8 cellular contexts compared by ENCODE assay signal in the genomic region with DNA sequence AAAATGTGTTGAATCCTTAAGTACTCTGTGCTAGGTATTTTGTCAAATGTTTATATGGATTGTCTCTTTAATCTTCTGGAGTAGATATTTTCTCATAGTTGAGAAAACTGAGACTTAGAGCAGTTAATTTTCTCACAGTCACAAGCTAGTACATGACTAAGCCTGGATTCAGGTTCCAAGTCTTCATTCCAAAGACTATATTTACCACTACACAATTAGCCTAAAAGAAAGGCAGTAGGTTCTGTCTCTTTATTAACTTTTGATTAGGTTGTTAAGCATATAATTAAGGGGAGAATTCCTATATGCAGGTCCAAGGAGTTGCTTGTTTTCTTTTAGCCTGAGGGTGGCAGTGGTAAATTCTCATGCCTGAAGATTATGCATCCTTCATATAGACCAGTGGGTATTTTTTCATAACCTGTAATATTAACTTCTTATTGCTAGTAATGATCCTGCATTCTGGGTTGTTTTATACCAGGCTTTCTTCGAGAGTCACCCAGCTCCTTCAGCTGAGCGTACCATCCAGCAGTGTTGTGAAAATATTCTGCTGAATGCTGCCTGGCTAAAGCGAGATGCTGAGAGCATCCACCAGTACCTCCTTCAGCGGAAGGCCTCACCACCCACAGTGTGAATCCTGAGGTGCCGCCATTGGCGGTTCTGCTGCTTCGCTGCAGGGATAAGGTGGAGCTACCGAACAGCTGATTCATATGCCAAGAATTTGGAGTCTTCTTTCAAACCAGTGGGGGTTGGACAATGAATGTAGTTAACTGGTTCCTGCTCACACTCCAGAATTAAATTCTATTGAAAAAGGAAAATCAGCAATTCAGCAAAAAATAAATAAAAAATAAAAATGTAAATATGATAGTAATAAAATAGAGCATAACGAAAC. TPM values are rescaled to one million over a fixed set of nuclear protein-coding genes. Genes with fewer than 3 reads are reported as not detected.
A peak's percentile ranks its signal among the peaks of the same experiment; 100 is the strongest.
DNase-seq lines count a peak whose midpoint lies in the region; ATAC-seq, FAIRE-seq and TF ChIP-seq lines count a peak whose summit lies in the region.

No MANE protein-coding gene starts in this region.

- H3K9me3 ChIP-seq in mesodermal cell (ENCODE audit: control insufficient read depth, low read length), result no peaks in the 10 kb centered on the region

- H3K4me3 ChIP-seq in mesodermal cell (ENCODE audit: extremely low read depth, insufficient read depth, low read length, poor library complexity, severe bottlenecking), result no peak overlapping the region

- H3K4me1 ChIP-seq in mesodermal cell (ENCODE audit: control insufficient read depth, insufficient read depth, low read length, poor library complexity, severe bottlenecking), result peaks cover 21% of the 10 kb centered on the region

- ATAC-seq in HG03280 (IDR thresholded peaks at IDR 0.05; ENCODE audit: unreplicated experiment), result no peak

- peak overlapping the region; percentile 82 for H3K27ac ChIP-seq in mesodermal cell (ENCODE audit: low read depth, low read length, severe bottlenecking)

- peak; percentile 91 for DNase-seq in AG20443 (ENCODE audit: low spot score)
- DNase-seq in M059J (ENCODE audit: low read depth), result peak; percentile 94
- peak; percentile 63 for DNase-seq in cerebellar cortex (ENCODE audit: low spot score)
- DNase-seq in GM12891 (ENCODE audit: insufficient read length, low spot score), result no peak
- DNase-seq in activated effector memory CD4-positive, alpha-beta T cell treated with Interleukin-2 at 50 U/mL for 16 hours, result no peak
- no peak for DNase-seq in NCI-H526 treated with DMSO at 0.1 percent for 48 hours (lab: John Stamatoyannopoulos, UW)

- no peak for TF ChIP-seq POLR2A in GM12891 (IDR thresholded peaks at IDR 0.05; ENCODE audit: low read depth, low read length)

- no peak for FAIRE-seq in GM12891 (lab: Jason Lieb, UNC)

- 17 to 24% methylated on average over 4 to 8 of the region's 9 CpGs for WGBS in mesodermal cell (ENCODE audit: insufficient coverage in 2 of 2), 2 experiments

- H3K36me3 ChIP-seq in mesodermal cell (ENCODE audit: control insufficient read depth, insufficient read depth, low read length), result peaks cover 65% of the 10 kb centered on the region

TF ChIP-seq in GM12891, 5 proteins besides CTCF, POLR2A, EP300 and RAD21:
- no peak for TF ChIP-seq TAF1 (IDR thresholded peaks at IDR 0.05; ENCODE audit: low read depth, low read length)
- TF ChIP-seq POU2F2 (IDR thresholded peaks at IDR 0.05; ENCODE audit: low read depth, low read length), result no peak
- no peak for TF ChIP-seq PAX5 (IDR thresholded peaks at IDR 0.05; ENCODE audit: insufficient read depth, low read length, severe bottlenecking)
- no peak for TF ChIP-seq SPI1 (IDR thresholded peaks at IDR 0.05; ENCODE audit: low read depth, low read length)
- no peak for TF ChIP-seq POLR2AphosphoS5 (IDR thresholded peaks at IDR 0.05; ENCODE audit: low read depth, low read length)

RNA-seq across cellular contexts. Expression of gene KPNB1, which starts 28.2 kb away (rescaled TPM):
- total RNA-seq in M059J (2014; rRNA removed; shearing (Covaris generic)), result 279 and 297 TPM in 2 replicates
- 379 TPM for polyA plus RNA-seq in mesodermal cell (2013, experiment 1 of 2)
- 356 TPM for polyA plus RNA-seq in mesodermal cell (2013, experiment 2 of 2)
- 178 TPM for polyA plus RNA-seq in GM12891 (2012; ENCODE audit: low read depth, missing spikeins)

Comparison
In these comparisons a context has a peak if more than half of its experiments do, and no peak if none do; other contexts are left out.
1. DNase-seq: peak in AG20443 (single experiment), M059J (single experiment) and cerebellar cortex (single experiment); none in GM12891 (single experiment), activated effector memory CD4-positive, alpha-beta T cell treated with Interleukin-2 at 50 U/mL for 16 hours (single experiment) and NCI-H526 treated with DMSO at 0.1 percent for 48 hours (single experiment).